Comparison of ENCODE assay signal across 20 cellular contexts in genomic region chr1:184069675-184070074, GRCh38.
"Had no signal": no experiment of that assay in that cellular context is flagged by ENCODE, and none has a peak within 500 bp of the region (broad histone marks: within the 10 kb centered on the region; RNA-seq: fewer than 3 reads in every experiment).

No MANE protein-coding gene starts in this region.

- H3K4me3 ChIP-seq: body of pancreas, esophagus muscularis mucosa, right atrium auricular region, stomach, thoracic aorta, upper lobe of right lung had no signal

- H3K4me1 ChIP-seq: body of pancreas, right atrium auricular region, upper lobe of right lung had no signal

- H3K36me3 ChIP-seq: thoracic aorta had no signal

- H3K27ac ChIP-seq: body of pancreas, esophagus muscularis mucosa, right atrium auricular region, stomach, thoracic aorta, upper lobe of right lung had no signal

- DNase-seq: activated CD4-positive, alpha-beta T cell treated with anti-CD3 and anti-CD28 coated beads, Interleukin-2, amount 50 U/mL, for 4 hours; activated CD4-positive, CD25-positive, alpha-beta regulatory T cell; activated naive CD4-positive, alpha-beta T cell treated with anti-CD3 and anti-CD28 coated beads, Interleukin-2, amount 10 ng/mL, durations not matched to agents 7 days and 5 days; amniotic stem cell; body of pancreas; cortex of kidney; effector CD4-positive, alpha-beta T cell; hippocampal formation; left ventricle myocardium superior; occipital lobe; small intestine; stomach; T-helper 2 cell; upper lobe of right lung had no signal

- H3K27ac Mint-ChIP-seq: activated naive CD4-positive, alpha-beta T cell treated with anti-CD3 and anti-CD28 coated beads, Interleukin-2, amount 10 ng/mL, durations not matched to agents 7 days and 5 days; memory B cell; nephron had no signal

- H3K4me1 Mint-ChIP-seq: activated naive CD4-positive, alpha-beta T cell treated with anti-CD3 and anti-CD28 coated beads, Interleukin-2, amount 10 ng/mL, durations not matched to agents 7 days and 5 days; central memory CD8-positive, alpha-beta T cell; nephron had no signal

- H3K9me3 Mint-ChIP-seq: activated naive CD4-positive, alpha-beta T cell treated with anti-CD3 and anti-CD28 coated beads, Interleukin-2, amount 10 ng/mL, durations not matched to agents 7 days and 5 days; central memory CD8-positive, alpha-beta T cell; memory B cell; nephron had no signal

- ATAC-seq: body of pancreas, left ventricle myocardium superior, upper lobe of right lung had no signal

- H3K4me3 Mint-ChIP-seq: activated naive CD4-positive, alpha-beta T cell treated with anti-CD3 and anti-CD28 coated beads, Interleukin-2, amount 10 ng/mL, durations not matched to agents 7 days and 5 days; central memory CD8-positive, alpha-beta T cell; memory B cell; nephron had no signal

- H3K9me3 ChIP-seq: body of pancreas, esophagus muscularis mucosa, right atrium auricular region, stomach, thoracic aorta, upper lobe of right lung had no signal

- H3K27me3 Mint-ChIP-seq: activated naive CD4-positive, alpha-beta T cell treated with anti-CD3 and anti-CD28 coated beads, Interleukin-2, amount 10 ng/mL, durations not matched to agents 7 days and 5 days; central memory CD8-positive, alpha-beta T cell; memory B cell had no signal

- H3K27me3 ChIP-seq: body of pancreas, esophagus muscularis mucosa, right atrium auricular region, stomach, upper lobe of right lung had no signal
